ENCODE assay signal across 1 cellular context in genomic region chr11:8826145-8826786, GRCh38.
TF ChIP-seq lines count a peak whose summit lies in the region.

No MANE protein-coding gene starts in this region.

TF ChIP-seq in K562, 482 proteins besides CTCF, POLR2A, EP300 and RAD21 (continued from another document):
- no peak for TF ChIP-seq ZNF121 (CRISPR knock-in tag; conservative IDR thresholded peaks at IDR 0.05)
- TF ChIP-seq ZNF589 (CRISPR knock-in tag; IDR thresholded peaks at IDR 0.05; ENCODE audit: low read depth): 0 out of 2 replicates have a peak, but pooled peaks have one; percentile 9
- TF ChIP-seq, protein P1, sequence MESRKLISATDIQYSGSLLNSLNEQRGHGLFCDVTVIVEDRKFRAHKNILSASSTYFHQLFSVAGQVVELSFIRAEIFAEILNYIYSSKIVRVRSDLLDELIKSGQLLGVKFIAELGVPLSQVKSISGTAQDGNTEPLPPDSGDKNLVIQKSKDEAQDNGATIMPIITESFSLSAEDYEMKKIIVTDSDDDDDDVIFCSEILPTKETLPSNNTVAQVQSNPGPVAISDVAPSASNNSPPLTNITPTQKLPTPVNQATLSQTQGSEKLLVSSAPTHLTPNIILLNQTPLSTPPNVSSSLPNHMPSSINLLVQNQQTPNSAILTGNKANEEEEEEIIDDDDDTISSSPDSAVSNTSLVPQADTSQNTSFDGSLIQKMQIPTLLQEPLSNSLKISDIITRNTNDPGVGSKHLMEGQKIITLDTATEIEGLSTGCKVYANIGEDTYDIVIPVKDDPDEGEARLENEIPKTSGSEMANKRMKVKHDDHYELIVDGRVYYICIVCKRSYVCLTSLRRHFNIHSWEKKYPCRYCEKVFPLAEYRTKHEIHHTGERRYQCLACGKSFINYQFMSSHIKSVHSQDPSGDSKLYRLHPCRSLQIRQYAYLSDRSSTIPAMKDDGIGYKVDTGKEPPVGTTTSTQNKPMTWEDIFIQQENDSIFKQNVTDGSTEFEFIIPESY (CRISPR knock-in tag; IDR thresholded peaks at IDR 0.05): no peak
- no peak for TF ChIP-seq PHB2 (IDR thresholded peaks at IDR 0.05; ENCODE audit: low read depth)
- no peak for TF ChIP-seq ZNF197 (CRISPR knock-in tag; IDR thresholded peaks at IDR 0.05; ENCODE audit: low read depth)
- no peak for TF ChIP-seq SIRT6 (IDR thresholded peaks at IDR 0.05; ENCODE audit: low read depth, low read length)
- TF ChIP-seq THRAP3 (IDR thresholded peaks at IDR 0.05; ENCODE audit: borderline replicate concordance): no peak
- TF ChIP-seq JUN (IDR thresholded peaks at IDR 0.05; ENCODE audit: borderline replicate concordance, low read depth, low read length): peak; percentile 35; the same call in 1 of the 2 replicates
- no peak for TF ChIP-seq JUN (CRISPR knock-in tag; IDR thresholded peaks at IDR 0.05; ENCODE audit: borderline replicate concordance)
- TF ChIP-seq CBFA2T3 (IDR thresholded peaks at IDR 0.05): peak; percentile 61
- TF ChIP-seq PTRF (tag; IDR thresholded peaks at IDR 0.05): no peak
- TF ChIP-seq LEF1 (IDR thresholded peaks at IDR 0.05): peak; percentile 14; the same call in 1 of the 2 replicates
- TF ChIP-seq, protein P2, sequence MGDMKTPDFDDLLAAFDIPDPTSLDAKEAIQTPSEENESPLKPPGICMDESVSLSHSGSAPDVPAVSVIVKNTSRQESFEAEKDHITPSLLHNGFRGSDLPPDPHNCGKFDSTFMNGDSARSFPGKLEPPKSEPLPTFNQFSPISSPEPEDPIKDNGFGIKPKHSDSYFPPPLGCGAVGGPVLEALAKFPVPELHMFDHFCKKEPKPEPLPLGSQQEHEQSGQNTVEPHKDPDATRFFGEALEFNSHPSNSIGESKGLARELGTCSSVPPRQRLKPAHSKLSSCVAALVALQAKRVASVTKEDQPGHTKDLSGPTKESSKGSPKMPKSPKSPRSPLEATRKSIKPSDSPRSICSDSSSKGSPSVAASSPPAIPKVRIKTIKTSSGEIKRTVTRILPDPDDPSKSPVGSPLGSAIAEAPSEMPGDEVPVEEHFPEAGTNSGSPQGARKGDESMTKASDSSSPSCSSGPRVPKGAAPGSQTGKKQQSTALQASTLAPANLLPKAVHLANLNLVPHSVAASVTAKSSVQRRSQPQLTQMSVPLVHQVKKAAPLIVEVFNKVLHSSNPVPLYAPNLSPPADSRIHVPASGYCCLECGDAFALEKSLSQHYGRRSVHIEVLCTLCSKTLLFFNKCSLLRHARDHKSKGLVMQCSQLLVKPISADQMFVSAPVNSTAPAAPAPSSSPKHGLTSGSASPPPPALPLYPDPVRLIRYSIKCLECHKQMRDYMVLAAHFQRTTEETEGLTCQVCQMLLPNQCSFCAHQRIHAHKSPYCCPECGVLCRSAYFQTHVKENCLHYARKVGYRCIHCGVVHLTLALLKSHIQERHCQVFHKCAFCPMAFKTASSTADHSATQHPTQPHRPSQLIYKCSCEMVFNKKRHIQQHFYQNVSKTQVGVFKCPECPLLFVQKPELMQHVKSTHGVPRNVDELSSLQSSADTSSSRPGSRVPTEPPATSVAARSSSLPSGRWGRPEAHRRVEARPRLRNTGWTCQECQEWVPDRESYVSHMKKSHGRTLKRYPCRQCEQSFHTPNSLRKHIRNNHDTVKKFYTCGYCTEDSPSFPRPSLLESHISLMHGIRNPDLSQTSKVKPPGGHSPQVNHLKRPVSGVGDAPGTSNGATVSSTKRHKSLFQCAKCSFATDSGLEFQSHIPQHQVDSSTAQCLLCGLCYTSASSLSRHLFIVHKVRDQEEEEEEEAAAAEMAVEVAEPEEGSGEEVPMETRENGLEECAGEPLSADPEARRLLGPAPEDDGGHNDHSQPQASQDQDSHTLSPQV (IDR thresholded peaks at IDR 0.05): no peak
